Comparison of ENCODE assay signal across 9 cellular contexts in the genomic region with DNA sequence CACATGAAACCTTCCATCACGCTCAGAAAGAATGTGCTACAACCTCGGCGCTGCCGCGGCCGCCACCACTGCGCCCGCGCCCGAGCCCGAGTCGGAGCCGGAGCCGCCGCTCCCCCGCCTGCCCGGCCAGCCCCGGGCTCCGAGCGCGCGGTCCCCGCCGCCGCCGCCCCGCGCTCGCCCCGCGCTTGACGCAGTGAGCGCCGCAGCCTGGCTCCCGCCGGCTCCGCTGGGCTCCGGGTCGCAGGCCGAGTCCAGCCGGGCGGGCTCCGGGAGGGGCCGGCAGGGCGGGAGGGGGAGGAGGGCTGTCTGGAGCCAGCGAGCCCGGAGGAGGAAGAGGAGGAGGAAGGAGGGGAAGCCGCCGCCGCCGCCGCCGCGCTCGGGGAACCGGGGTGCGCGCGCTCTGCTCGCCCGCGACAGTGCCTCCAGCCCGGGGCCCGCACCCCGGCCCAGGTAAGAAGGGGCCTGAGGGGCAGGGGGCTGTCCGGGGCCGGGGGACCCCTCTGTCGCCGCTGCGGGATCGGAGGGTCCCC. TPM values are rescaled to one million over a fixed set of nuclear protein-coding genes. Genes with fewer than 3 reads are reported as not detected.
DNase-seq lines count a peak whose midpoint lies in the region; ATAC-seq and TF ChIP-seq lines count a peak whose summit lies in the region.
"Had no signal": no experiment of that assay in that cellular context is flagged by ENCODE, and none has a peak within 500 bp of the region (broad histone marks: within the 10 kb centered on the region; RNA-seq: fewer than 3 reads in every experiment).

No MANE protein-coding gene starts in this region.

- no peak overlapping the region for H3K27ac Mint-ChIP-seq in activated T-cell treated with anti-CD3 and anti-CD28 coated beads, Interleukin-2, amount 50 U/mL, for 24 hours

- peaks cover 12% of the 10 kb centered on the region for H3K4me1 Mint-ChIP-seq in activated T-cell treated with anti-CD3 and anti-CD28 coated beads, Interleukin-2, amount 50 U/mL, for 24 hours (ENCODE audit: low read depth)

- peak; percentile 4 for ATAC-seq in upper lobe of right lung

- peaks cover 48% of the 10 kb centered on the region for H3K27me3 Mint-ChIP-seq in activated T-cell treated with anti-CD3 and anti-CD28 coated beads, Interleukin-2, amount 50 U/mL, for 24 hours

- H3K27ac ChIP-seq in upper lobe of right lung, result no peak overlapping the region

- H3K4me3 ChIP-seq in iPS-18c (ENCODE audit: insufficient read depth, low read depth, low read length) (peak overlapping the region; percentile 41; the same call in 1 of the 2 replicates), upper lobe of right lung (peak overlapping the region; percentile 50)

- no peaks in the 10 kb centered on the region for H3K9me3 Mint-ChIP-seq in activated T-cell treated with anti-CD3 and anti-CD28 coated beads, Interleukin-2, amount 50 U/mL, for 24 hours

- peaks cover 85% of the 10 kb centered on the region for H3K27me3 ChIP-seq in upper lobe of right lung

- DNase-seq in activated CD8-positive, alpha-beta memory T cell treated with anti-CD3 and anti-CD28 coated beads for 24 hours, result peak; percentile 64
- DNase-seq in activated CD8-positive, alpha-beta memory T cell treated with anti-CD3 and anti-CD28 coated beads, Interleukin-2, amount 50 U/mL, for 4 hours, result no peak
- peak; percentile 56 for DNase-seq in activated T-cell treated with anti-CD3 and anti-CD28 coated beads, Interleukin-2, amount 50 U/mL, for 24 hours
- DNase-seq in upper lobe of right lung (peak; percentile 68), GM19238 (ENCODE audit: insufficient read length, low spot score) (no peak), hippocampal formation (lab: John Stamatoyannopoulos, UW) (no peak), KG1 (lab: John Stamatoyannopoulos, UW) (no peak)

- no peaks in the 10 kb centered on the region for H3K36me3 Mint-ChIP-seq in activated T-cell treated with anti-CD3 and anti-CD28 coated beads, Interleukin-2, amount 50 U/mL, for 24 hours (ENCODE audit: low read depth)

- no peak for TF ChIP-seq CTCF in upper lobe of right lung (IDR thresholded peaks at IDR 0.05)

- intact Hi-C loops in upper lobe of right lung (cut with DNase I), result no loop called here

- H3K4me1 ChIP-seq in upper lobe of right lung, result peaks cover 30% of the 10 kb centered on the region

- H3K9me3 ChIP-seq in iPS-18c (ENCODE audit: control insufficient read depth, insufficient read depth, low read length), result no peaks in the 10 kb centered on the region
- no peaks in the 10 kb centered on the region for H3K9me3 ChIP-seq in upper lobe of right lung

- H3K36me3 ChIP-seq in upper lobe of right lung, result no peaks in the 10 kb centered on the region

- no peak overlapping the region for H3K4me3 Mint-ChIP-seq in activated T-cell treated with anti-CD3 and anti-CD28 coated beads, Interleukin-2, amount 50 U/mL, for 24 hours

RNA-seq across cellular contexts. Expression of gene ELFN1, which starts 4.3 kb away (rescaled TPM):
- 4.3 TPM for total RNA-seq in upper lobe of right lung
- total RNA-seq: myocyte had no signal

Comparison
In these comparisons a context has a peak if more than half of its experiments do, and no peak if none do; other contexts are left out.
1. DNase-seq: peak in activated CD8-positive, alpha-beta memory T cell treated with anti-CD3 and anti-CD28 coated beads for 24 hours (single experiment), activated T-cell treated with anti-CD3 and anti-CD28 coated beads, Interleukin-2, amount 50 U/mL, for 24 hours (single experiment) and upper lobe of right lung (single experiment); none in activated CD8-positive, alpha-beta memory T cell treated with anti-CD3 and anti-CD28 coated beads, Interleukin-2, amount 50 U/mL, for 4 hours (single experiment), GM19238 (single experiment), hippocampal formation (0 of 2) and KG1 (single experiment).